Comparison of ENCODE assay signal across 1 cellular context in the genomic region with DNA sequence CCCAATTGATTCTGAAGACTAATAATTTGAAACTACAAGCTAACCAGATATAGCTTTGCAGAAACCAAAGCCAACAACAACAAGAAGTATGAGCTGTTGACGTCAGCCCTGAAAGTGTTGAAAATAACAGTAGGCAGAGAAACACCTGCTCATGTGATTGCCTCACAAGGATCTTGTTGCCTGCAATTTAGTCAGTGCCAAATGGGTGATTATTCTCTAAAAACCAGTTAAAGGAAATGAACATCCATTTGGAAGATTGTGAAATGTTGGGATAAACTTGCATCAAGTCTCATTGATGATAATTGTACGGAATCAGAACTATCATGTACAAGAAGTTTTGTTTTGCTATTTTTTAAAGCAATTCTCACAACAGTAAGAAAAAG.
TF ChIP-seq lines count a peak whose summit lies in the region.

No MANE protein-coding gene starts in this region.

TF ChIP-seq in GM12878, 131 proteins besides CTCF, POLR2A, EP300 and RAD21 (continued from another document and continues in another):
- TF ChIP-seq, protein P1, sequence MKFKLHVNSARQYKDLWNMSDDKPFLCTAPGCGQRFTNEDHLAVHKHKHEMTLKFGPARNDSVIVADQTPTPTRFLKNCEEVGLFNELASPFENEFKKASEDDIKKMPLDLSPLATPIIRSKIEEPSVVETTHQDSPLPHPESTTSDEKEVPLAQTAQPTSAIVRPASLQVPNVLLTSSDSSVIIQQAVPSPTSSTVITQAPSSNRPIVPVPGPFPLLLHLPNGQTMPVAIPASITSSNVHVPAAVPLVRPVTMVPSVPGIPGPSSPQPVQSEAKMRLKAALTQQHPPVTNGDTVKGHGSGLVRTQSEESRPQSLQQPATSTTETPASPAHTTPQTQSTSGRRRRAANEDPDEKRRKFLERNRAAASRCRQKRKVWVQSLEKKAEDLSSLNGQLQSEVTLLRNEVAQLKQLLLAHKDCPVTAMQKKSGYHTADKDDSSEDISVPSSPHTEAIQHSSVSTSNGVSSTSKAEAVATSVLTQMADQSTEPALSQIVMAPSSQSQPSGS (IDR thresholded peaks at IDR 0.05; ENCODE audit: low read length), result peak; percentile 95
- TF ChIP-seq SMARCA5 (IDR thresholded peaks at IDR 0.05) (no peak), BRCA1 (IDR thresholded peaks at IDR 0.05; ENCODE audit: low read depth, low read length) (no peak), PAX5 (IDR thresholded peaks at IDR 0.05; ENCODE audit: borderline replicate concordance, low read depth, low read length) (no peak), DPF2 (IDR thresholded peaks at IDR 0.05) (peak; percentile 50; the same call in 1 of the 2 replicates), POLR2AphosphoS2 (IDR thresholded peaks at IDR 0.05; ENCODE audit: low read depth, low read length) (no peak), FOXK2 (IDR thresholded peaks at IDR 0.05) (no peak), BMI1 (IDR thresholded peaks at IDR 0.05; ENCODE audit: borderline replicate concordance) (no peak; the same call in 1 of the 2 replicates), LARP7 (IDR thresholded peaks at IDR 0.05) (no peak), RELA (IDR thresholded peaks at IDR 0.05; ENCODE audit: borderline replicate concordance, partially characterized antibody) (no peak), PML (IDR thresholded peaks at IDR 0.05; ENCODE audit: low read length) (peak; percentile 58; the same call in 1 of the 2 replicates), GATAD2B (conservative IDR thresholded peaks at IDR 0.05; ENCODE audit: low read depth) (no peak), CHD4 (IDR thresholded peaks at IDR 0.05) (no peak), CEBPZ (IDR thresholded peaks at IDR 0.05; ENCODE audit: low read depth, low read length) (no peak), TBL1XR1 (IDR thresholded peaks at IDR 0.05; ENCODE audit: low read depth, low read length) (peak; percentile 67; the same call in 1 of the 2 replicates), FOS (IDR thresholded peaks at IDR 0.05; ENCODE audit: borderline replicate concordance, extremely low read depth, insufficient read length) (no peak), ZNF622 (IDR thresholded peaks at IDR 0.05) (no peak), SIN3A (IDR thresholded peaks at IDR 0.05; ENCODE audit: low read depth, low read length) (no peak; the same call in none of the 2 replicates), SIX5 (IDR thresholded peaks at IDR 0.05; ENCODE audit: low read depth, low read length, severe bottlenecking) (no peak), EED (IDR thresholded peaks at IDR 0.05; ENCODE audit: low read depth) (0 out of 2 replicates have a peak, but pooled peaks have one; percentile 22), ATF3 (IDR thresholded peaks at IDR 0.05; ENCODE audit: borderline replicate concordance, extremely low read depth, low read depth, low read length) (no peak), CREM (IDR thresholded peaks at IDR 0.05; ENCODE audit: low read depth) (peak; percentile 89), CHD1 (IDR thresholded peaks at IDR 0.05; ENCODE audit: low read depth, low read length) (0 out of 2 replicates have a peak, but pooled peaks have one; percentile 72), MEF2B (IDR thresholded peaks at IDR 0.05; ENCODE audit: partially characterized antibody, poor library complexity, severe bottlenecking) (peak; percentile 46), RCOR1 (conservative IDR thresholded peaks at IDR 0.05; ENCODE audit: low read depth, low read length) (no peak; the same call in 1 of the 2 replicates), RBBP5 (conservative IDR thresholded peaks at IDR 0.05) (no peak), POLR2AphosphoS5 (IDR thresholded peaks at IDR 0.05; ENCODE audit: low read length) (peak; percentile 79), ZBTB33 (IDR thresholded peaks at IDR 0.05) (peak; percentile 13; the same call in 1 of the 2 replicates), ETV6 (conservative IDR thresholded peaks at IDR 0.05 in 1 of 2, IDR thresholded peaks at IDR 0.05 in 1 of 2; ENCODE audit: borderline replicate concordance in 1 of 2, low read depth in 1 of 2) (no peak; a peak in 1 of 4 replicates), IKZF1 (conservative IDR thresholded peaks at IDR 0.05) (peak; percentile 18; the same call in 1 of the 2 replicates)
- TF ChIP-seq, protein P2, sequence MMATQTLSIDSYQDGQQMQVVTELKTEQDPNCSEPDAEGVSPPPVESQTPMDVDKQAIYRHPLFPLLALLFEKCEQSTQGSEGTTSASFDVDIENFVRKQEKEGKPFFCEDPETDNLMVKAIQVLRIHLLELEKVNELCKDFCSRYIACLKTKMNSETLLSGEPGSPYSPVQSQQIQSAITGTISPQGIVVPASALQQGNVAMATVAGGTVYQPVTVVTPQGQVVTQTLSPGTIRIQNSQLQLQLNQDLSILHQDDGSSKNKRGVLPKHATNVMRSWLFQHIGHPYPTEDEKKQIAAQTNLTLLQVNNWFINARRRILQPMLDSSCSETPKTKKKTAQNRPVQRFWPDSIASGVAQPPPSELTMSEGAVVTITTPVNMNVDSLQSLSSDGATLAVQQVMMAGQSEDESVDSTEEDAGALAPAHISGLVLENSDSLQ (IDR thresholded peaks at IDR 0.05), result no peak
- TF ChIP-seq, protein P3, sequence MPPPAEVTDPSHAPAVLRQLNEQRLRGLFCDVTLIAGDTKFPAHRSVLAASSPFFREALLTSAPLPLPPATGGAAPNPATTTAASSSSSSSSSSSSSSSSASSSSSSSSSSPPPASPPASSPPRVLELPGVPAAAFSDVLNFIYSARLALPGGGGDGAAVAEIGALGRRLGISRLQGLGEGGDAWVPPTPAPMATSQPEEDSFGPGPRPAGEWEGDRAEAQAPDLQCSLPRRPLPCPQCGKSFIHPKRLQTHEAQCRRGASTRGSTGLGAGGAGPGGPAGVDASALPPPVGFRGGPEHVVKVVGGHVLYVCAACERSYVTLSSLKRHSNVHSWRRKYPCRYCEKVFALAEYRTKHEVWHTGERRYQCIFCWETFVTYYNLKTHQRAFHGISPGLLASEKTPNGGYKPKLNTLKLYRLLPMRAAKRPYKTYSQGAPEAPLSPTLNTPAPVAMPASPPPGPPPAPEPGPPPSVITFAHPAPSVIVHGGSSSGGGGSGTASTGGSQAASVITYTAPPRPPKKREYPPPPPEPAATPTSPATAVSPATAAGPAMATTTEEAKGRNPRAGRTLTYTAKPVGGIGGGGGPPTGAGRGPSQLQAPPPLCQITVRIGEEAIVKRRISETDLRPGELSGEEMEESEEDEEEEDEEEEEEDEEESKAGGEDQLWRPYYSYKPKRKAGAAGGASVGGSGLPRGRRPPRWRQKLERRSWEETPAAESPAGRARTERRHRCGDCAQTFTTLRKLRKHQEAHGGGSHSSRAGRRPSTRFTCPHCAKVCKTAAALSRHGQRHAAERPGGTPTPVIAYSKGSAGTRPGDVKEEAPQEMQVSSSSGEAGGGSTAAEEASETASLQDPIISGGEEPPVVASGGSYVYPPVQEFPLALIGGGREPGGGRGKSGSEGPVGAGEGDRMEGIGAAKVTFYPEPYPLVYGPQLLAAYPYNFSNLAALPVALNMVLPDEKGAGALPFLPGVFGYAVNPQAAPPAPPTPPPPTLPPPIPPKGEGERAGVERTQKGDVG (CRISPR knock-in tag; IDR thresholded peaks at IDR 0.05), result no peak
- TF ChIP-seq, protein P4, sequence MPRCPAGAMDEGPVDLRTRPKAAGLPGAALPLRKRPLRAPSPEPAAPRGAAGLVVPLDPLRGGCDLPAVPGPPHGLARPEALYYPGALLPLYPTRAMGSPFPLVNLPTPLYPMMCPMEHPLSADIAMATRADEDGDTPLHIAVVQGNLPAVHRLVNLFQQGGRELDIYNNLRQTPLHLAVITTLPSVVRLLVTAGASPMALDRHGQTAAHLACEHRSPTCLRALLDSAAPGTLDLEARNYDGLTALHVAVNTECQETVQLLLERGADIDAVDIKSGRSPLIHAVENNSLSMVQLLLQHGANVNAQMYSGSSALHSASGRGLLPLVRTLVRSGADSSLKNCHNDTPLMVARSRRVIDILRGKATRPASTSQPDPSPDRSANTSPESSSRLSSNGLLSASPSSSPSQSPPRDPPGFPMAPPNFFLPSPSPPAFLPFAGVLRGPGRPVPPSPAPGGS (IDR thresholded peaks at IDR 0.05; ENCODE audit: borderline replicate concordance, insufficient read depth, low read depth, low read length, poor library complexity, severe bottlenecking), result no peak
- TF ChIP-seq, protein P5, sequence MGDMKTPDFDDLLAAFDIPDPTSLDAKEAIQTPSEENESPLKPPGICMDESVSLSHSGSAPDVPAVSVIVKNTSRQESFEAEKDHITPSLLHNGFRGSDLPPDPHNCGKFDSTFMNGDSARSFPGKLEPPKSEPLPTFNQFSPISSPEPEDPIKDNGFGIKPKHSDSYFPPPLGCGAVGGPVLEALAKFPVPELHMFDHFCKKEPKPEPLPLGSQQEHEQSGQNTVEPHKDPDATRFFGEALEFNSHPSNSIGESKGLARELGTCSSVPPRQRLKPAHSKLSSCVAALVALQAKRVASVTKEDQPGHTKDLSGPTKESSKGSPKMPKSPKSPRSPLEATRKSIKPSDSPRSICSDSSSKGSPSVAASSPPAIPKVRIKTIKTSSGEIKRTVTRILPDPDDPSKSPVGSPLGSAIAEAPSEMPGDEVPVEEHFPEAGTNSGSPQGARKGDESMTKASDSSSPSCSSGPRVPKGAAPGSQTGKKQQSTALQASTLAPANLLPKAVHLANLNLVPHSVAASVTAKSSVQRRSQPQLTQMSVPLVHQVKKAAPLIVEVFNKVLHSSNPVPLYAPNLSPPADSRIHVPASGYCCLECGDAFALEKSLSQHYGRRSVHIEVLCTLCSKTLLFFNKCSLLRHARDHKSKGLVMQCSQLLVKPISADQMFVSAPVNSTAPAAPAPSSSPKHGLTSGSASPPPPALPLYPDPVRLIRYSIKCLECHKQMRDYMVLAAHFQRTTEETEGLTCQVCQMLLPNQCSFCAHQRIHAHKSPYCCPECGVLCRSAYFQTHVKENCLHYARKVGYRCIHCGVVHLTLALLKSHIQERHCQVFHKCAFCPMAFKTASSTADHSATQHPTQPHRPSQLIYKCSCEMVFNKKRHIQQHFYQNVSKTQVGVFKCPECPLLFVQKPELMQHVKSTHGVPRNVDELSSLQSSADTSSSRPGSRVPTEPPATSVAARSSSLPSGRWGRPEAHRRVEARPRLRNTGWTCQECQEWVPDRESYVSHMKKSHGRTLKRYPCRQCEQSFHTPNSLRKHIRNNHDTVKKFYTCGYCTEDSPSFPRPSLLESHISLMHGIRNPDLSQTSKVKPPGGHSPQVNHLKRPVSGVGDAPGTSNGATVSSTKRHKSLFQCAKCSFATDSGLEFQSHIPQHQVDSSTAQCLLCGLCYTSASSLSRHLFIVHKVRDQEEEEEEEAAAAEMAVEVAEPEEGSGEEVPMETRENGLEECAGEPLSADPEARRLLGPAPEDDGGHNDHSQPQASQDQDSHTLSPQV (IDR thresholded peaks at IDR 0.05), result no peak
- TF ChIP-seq, protein P6, sequence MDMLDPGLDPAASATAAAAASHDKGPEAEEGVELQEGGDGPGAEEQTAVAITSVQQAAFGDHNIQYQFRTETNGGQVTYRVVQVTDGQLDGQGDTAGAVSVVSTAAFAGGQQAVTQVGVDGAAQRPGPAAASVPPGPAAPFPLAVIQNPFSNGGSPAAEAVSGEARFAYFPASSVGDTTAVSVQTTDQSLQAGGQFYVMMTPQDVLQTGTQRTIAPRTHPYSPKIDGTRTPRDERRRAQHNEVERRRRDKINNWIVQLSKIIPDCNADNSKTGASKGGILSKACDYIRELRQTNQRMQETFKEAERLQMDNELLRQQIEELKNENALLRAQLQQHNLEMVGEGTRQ (IDR thresholded peaks at IDR 0.05; ENCODE audit: borderline replicate concordance, low read depth, low read length), result no peak
- TF ChIP-seq, protein P7, sequence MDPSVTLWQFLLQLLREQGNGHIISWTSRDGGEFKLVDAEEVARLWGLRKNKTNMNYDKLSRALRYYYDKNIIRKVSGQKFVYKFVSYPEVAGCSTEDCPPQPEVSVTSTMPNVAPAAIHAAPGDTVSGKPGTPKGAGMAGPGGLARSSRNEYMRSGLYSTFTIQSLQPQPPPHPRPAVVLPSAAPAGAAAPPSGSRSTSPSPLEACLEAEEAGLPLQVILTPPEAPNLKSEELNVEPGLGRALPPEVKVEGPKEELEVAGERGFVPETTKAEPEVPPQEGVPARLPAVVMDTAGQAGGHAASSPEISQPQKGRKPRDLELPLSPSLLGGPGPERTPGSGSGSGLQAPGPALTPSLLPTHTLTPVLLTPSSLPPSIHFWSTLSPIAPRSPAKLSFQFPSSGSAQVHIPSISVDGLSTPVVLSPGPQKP (IDR thresholded peaks at IDR 0.05; ENCODE audit: low read depth, low read length), result no peak
